12 cellular contexts compared by ENCODE assay signal in the genomic region with DNA sequence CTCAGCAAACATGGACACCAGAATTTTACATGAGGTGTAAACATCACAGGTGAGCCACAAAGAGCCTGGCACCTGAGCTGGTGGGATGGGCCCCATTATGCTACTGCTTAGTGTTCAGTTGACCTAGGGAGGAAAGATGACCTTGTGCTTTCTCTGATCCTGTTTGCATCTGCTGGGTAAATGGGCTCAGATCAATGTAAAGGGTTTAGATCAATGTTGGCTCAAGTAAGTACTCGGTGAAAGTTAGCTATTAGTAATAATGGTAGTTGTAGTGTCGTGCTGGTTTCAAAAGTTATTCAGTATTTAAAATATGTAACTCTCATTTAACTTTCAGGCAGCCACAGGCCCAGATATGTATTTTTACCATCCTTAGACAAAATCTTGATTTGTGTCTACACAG. TPM values are rescaled to one million over a fixed set of nuclear protein-coding genes. Genes with fewer than 3 reads are reported as not detected.
DNase-seq lines count a peak whose midpoint lies in the region; ATAC-seq and FAIRE-seq lines count a peak whose summit lies in the region.
"Had no signal": no experiment of that assay in that cellular context is flagged by ENCODE, and none has a peak within 500 bp of the region (broad histone marks: within the 10 kb centered on the region; RNA-seq: fewer than 3 reads in every experiment).

No MANE protein-coding gene starts in this region.

- no peaks in the 10 kb centered on the region for H3K9me3 ChIP-seq in small intestine (ENCODE audit: control insufficient read depth, low read depth)
- H3K9me3 ChIP-seq: transverse colon had no signal

- peaks cover 13% of the 10 kb centered on the region for H3K36me3 Mint-ChIP-seq in stimulated activated effector memory CD8-positive, alpha-beta T cell treated with anti-CD3 and anti-CD28 coated beads, Interleukin-12 subunit alpha, Interleukin-12 subunit beta, amount 100 ng/mL, for 72 hours

- no peak overlapping the region for H3K27ac ChIP-seq in small intestine (ENCODE audit: low read depth in 1 of 2, low read length in 1 of 2)

- H3K9me3 Mint-ChIP-seq in stimulated activated effector memory CD8-positive, alpha-beta T cell treated with anti-CD3 and anti-CD28 coated beads, Interleukin-12 subunit alpha, Interleukin-12 subunit beta, amount 100 ng/mL, for 72 hours: peaks cover 3% of the 10 kb centered on the region

- DNase-seq in activated CD8-positive, alpha-beta memory T cell treated with anti-CD3 and anti-CD28 coated beads, Interleukin-2, amount 50 U/mL, for 48 hours: peak; percentile 20
- no peak for DNase-seq in activated CD8-positive, alpha-beta memory T cell treated with anti-CD3 and anti-CD28 coated beads for 24 hours
- no peak for DNase-seq in stimulated activated effector memory CD8-positive, alpha-beta T cell treated with anti-CD3 and anti-CD28 coated beads, Interleukin-12 subunit alpha, Interleukin-12 subunit beta, amount 100 ng/mL, for 72 hours (ENCODE audit: low spot score in 2 of 2)
- no peak for DNase-seq in stimulated activated CD8-positive, alpha-beta memory T cell treated with anti-CD3 and anti-CD28 coated beads, Interleukin-4, amount 100 ng/mL, for 48 hours
- DNase-seq in small intestine (no peak), HUDEP-2 (lab: John Stamatoyannopoulos, UW; ENCODE audit: unreplicated experiment in 76 of 76) (no peak)
- DNase-seq: midbrain; stimulated activated CD4-positive, alpha-beta T cell treated with anti-CD3 and anti-CD28 coated beads, Interleukin-15, amount 100 ng/mL, for 24 hours; transverse colon had no signal

- peak; percentile 48 for ATAC-seq in GM21576 (IDR thresholded peaks at IDR 0.05; ENCODE audit: unreplicated experiment)
- ATAC-seq in HG03442 (IDR thresholded peaks at IDR 0.05; ENCODE audit: unreplicated experiment): peak; percentile 48
- peak; percentile 60 for ATAC-seq in stimulated activated effector memory CD8-positive, alpha-beta T cell treated with anti-CD3 and anti-CD28 coated beads, Interleukin-12 subunit alpha, Interleukin-12 subunit beta, amount 100 ng/mL, for 72 hours
- ATAC-seq: K562 had no signal

- 68 to 94% (median 78%) methylated on average over 2 of the region's 2 CpGs for WGBS in small intestine, 3 donors

- H3K27ac Mint-ChIP-seq in stimulated activated effector memory CD8-positive, alpha-beta T cell treated with anti-CD3 and anti-CD28 coated beads, Interleukin-12 subunit alpha, Interleukin-12 subunit beta, amount 100 ng/mL, for 72 hours: peak overlapping the region; percentile 26

- FAIRE-seq in small intestine (lab: Jason Lieb, UNC): no peak
- FAIRE-seq: K562 had no signal

- no peak overlapping the region for H3K4me3 Mint-ChIP-seq in stimulated activated effector memory CD8-positive, alpha-beta T cell treated with anti-CD3 and anti-CD28 coated beads, Interleukin-12 subunit alpha, Interleukin-12 subunit beta, amount 100 ng/mL, for 72 hours

- H3K4me3 ChIP-seq in small intestine (ENCODE audit: low read depth in 1 of 2, low read length in 2 of 2): no peak overlapping the region
- H3K4me3 ChIP-seq: K562, transverse colon had no signal

- H3K36me3 ChIP-seq in small intestine (ENCODE audit: control insufficient read depth in 2 of 2, insufficient read depth in 2 of 2, low read length in 2 of 2): peaks cover 0 to 3% of the 10 kb centered on the region in 2 donors
- H3K36me3 ChIP-seq: transverse colon had no signal

- H3K27me3 ChIP-seq in small intestine (ENCODE audit: control insufficient read depth in 2 of 2, insufficient read depth in 2 of 2, low read length in 2 of 2): no peaks in the 10 kb centered on the region
- H3K27me3 ChIP-seq: transverse colon had no signal

- peaks cover 3 to 4% of the 10 kb centered on the region in 2 donors for H3K4me1 ChIP-seq in small intestine (ENCODE audit: control insufficient read depth in 2 of 2, insufficient read depth in 1 of 2, low read depth in 1 of 2, low read length in 1 of 2)

- H3K4me1 Mint-ChIP-seq in stimulated activated effector memory CD8-positive, alpha-beta T cell treated with anti-CD3 and anti-CD28 coated beads, Interleukin-12 subunit alpha, Interleukin-12 subunit beta, amount 100 ng/mL, for 72 hours: peaks cover 13% of the 10 kb centered on the region

RNA-seq across cellular contexts. Expression of a gene that starts 19.8 kb away (rescaled TPM):
- polyA plus RNA-seq in small intestine: 100 to 1,000 TPM in 1 of 3 donors, 10 to 100 TPM in 2; 27.4 to 104 (median 40.8) TPM

RNA-seq across cellular contexts. Expression of a gene that starts 55.9 kb away (rescaled TPM):
- polyA plus RNA-seq in small intestine: 1 to 10 TPM; 3.1 to 5.1 (median 3.5) TPM
